22 cellular contexts compared by ENCODE assay signal in the genomic region with DNA sequence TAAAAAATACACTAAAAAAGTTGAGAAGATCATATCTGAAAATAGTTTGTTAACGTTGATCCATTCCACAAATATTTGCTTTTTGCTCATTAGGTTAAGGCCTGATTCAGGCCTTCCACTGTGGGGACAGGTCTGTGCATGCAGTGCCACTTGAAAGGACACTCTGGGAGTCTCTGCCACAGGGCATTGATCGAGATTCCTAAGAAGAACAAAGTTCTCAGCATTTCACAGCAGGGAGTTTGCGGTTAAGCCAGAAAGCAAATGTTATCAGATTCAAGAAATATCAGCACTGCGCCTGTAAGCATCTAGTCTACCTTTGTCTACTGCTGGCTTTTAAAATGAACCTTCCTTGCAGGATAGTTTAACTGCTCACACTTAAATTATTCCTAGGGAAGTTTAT.
DNase-seq lines count a peak whose midpoint lies in the region; ATAC-seq and TF ChIP-seq lines count a peak whose summit lies in the region.
"Had no signal": no experiment of that assay in that cellular context is flagged by ENCODE, and none has a peak within 500 bp of the region (broad histone marks: within the 10 kb centered on the region; RNA-seq: fewer than 3 reads in every experiment).

No MANE protein-coding gene starts in this region.

- H3K27ac Mint-ChIP-seq in T-helper 1 cell treated with Interleukin-12 subunit alpha and Interleukin-12 subunit beta and Interleukin-4 antibody, amounts not matched to agents 30 μg/mL and 1 μg/mL, for 36 hours, result no peak overlapping the region
- peak overlapping the region; percentile 34 for H3K27ac Mint-ChIP-seq in activated naive CD8-positive, alpha-beta T cell treated with anti-CD3 and anti-CD28 coated beads for 36 hours
- peak overlapping the region in 7 of 9 donors; percentile 67 to 91 (median 78) for H3K27ac Mint-ChIP-seq in naive thymus-derived CD4-positive, alpha-beta T cell

- no peaks in the 10 kb centered on the region for H3K9me3 Mint-ChIP-seq in T-helper 1 cell treated with Interleukin-12 subunit alpha and Interleukin-12 subunit beta and Interleukin-4 antibody, amounts not matched to agents 30 μg/mL and 1 μg/mL, for 36 hours
- no peaks in the 10 kb centered on the region for H3K9me3 Mint-ChIP-seq in activated naive CD8-positive, alpha-beta T cell treated with anti-CD3 and anti-CD28 coated beads for 36 hours
- H3K9me3 Mint-ChIP-seq in naive thymus-derived CD4-positive, alpha-beta T cell, result no peaks in the 10 kb centered on the region
- H3K9me3 Mint-ChIP-seq: nephron had no signal

- intact Hi-C loops in naive thymus-derived CD4-positive, alpha-beta T cell (cut with micrococcal nuclease), result loop anchor here (2.0 kb wide), 3 partner anchors 26 to 36 kb away; no protein-coding TSS in a partner anchor

- no peak overlapping the region for H3K4me3 ChIP-seq in HEK293 (ENCODE audit: low read depth, low read length)
- peak overlapping the region; percentile 32 for H3K4me3 ChIP-seq in naive thymus-derived CD4-positive, alpha-beta T cell (ENCODE audit: low read length)
- H3K4me3 ChIP-seq: lower lobe of right lung had no signal

- no peaks in the 10 kb centered on the region for H3K9me3 ChIP-seq in HEK293 (ENCODE audit: control insufficient read depth, insufficient read depth, low read depth, low read length)
- H3K9me3 ChIP-seq in naive thymus-derived CD4-positive, alpha-beta T cell (ENCODE audit: control insufficient read depth in 2 of 3, low read length in 3 of 3), result no peaks in the 10 kb centered on the region
- H3K9me3 ChIP-seq: lower lobe of right lung had no signal

- POLR2A ChIA-PET in HEK293 (lab: Yijun Ruan, JAX), result no interaction called here
- POLR2A ChIA-PET in naive thymus-derived CD4-positive, alpha-beta T cell (lab: Charles Lee), result no interaction called here

- H3K4me3 Mint-ChIP-seq in T-helper 1 cell treated with Interleukin-12 subunit alpha and Interleukin-12 subunit beta and Interleukin-4 antibody, amounts not matched to agents 30 μg/mL and 1 μg/mL, for 36 hours, result peak overlapping the region; percentile 54
- H3K4me3 Mint-ChIP-seq in activated naive CD8-positive, alpha-beta T cell treated with anti-CD3 and anti-CD28 coated beads for 36 hours, result peak overlapping the region; percentile 44
- peak overlapping the region in 8 of 10 donors; percentile 10 to 83 (median 60) for H3K4me3 Mint-ChIP-seq in naive thymus-derived CD4-positive, alpha-beta T cell
- H3K4me3 Mint-ChIP-seq: nephron had no signal

- peaks cover 4% of the 10 kb centered on the region for H3K27me3 Mint-ChIP-seq in T-helper 1 cell treated with Interleukin-12 subunit alpha and Interleukin-12 subunit beta and Interleukin-4 antibody, amounts not matched to agents 30 μg/mL and 1 μg/mL, for 36 hours (ENCODE audit: low read depth)
- H3K27me3 Mint-ChIP-seq in activated naive CD8-positive, alpha-beta T cell treated with anti-CD3 and anti-CD28 coated beads for 36 hours, result peaks cover 4% of the 10 kb centered on the region
- no peaks in the 10 kb centered on the region for H3K27me3 Mint-ChIP-seq in naive thymus-derived CD4-positive, alpha-beta T cell

- H3K27me3 ChIP-seq in naive thymus-derived CD4-positive, alpha-beta T cell (ENCODE audit: control insufficient read depth in 2 of 2, insufficient read depth in 2 of 2, low read length in 2 of 2), result no peaks in the 10 kb centered on the region
- H3K27me3 ChIP-seq: brain microvascular endothelial cell had no signal

- no peak for TF ChIP-seq CTCF in HEK293 (tag by site-specific recombination; IDR thresholded peaks at IDR 0.05)

- peaks cover 2% of the 10 kb centered on the region for H3K36me3 Mint-ChIP-seq in T-helper 1 cell treated with Interleukin-12 subunit alpha and Interleukin-12 subunit beta and Interleukin-4 antibody, amounts not matched to agents 30 μg/mL and 1 μg/mL, for 36 hours (ENCODE audit: low read depth)
- H3K36me3 Mint-ChIP-seq in activated naive CD8-positive, alpha-beta T cell treated with anti-CD3 and anti-CD28 coated beads for 36 hours, result no peaks in the 10 kb centered on the region
- H3K36me3 Mint-ChIP-seq in naive thymus-derived CD4-positive, alpha-beta T cell, result peaks cover 0 to 2% (median 0%) of the 10 kb centered on the region in 5 donors

- no peaks in the 10 kb centered on the region for H3K4me1 ChIP-seq in HEK293 (ENCODE audit: control insufficient read depth, insufficient read depth, low read length)
- H3K4me1 ChIP-seq in naive thymus-derived CD4-positive, alpha-beta T cell (ENCODE audit: control insufficient read depth in 2 of 2, insufficient read depth in 2 of 2, low read length in 2 of 2), result peaks cover 13 to 17% of the 10 kb centered on the region in 2 donors
- H3K4me1 ChIP-seq: lower lobe of right lung had no signal

- H3K4me1 Mint-ChIP-seq in T-helper 1 cell treated with Interleukin-12 subunit alpha and Interleukin-12 subunit beta and Interleukin-4 antibody, amounts not matched to agents 30 μg/mL and 1 μg/mL, for 36 hours (ENCODE audit: low read depth), result peaks cover 16% of the 10 kb centered on the region
- H3K4me1 Mint-ChIP-seq in activated naive CD8-positive, alpha-beta T cell treated with anti-CD3 and anti-CD28 coated beads for 36 hours, result peaks cover 44% of the 10 kb centered on the region
- peaks cover 19 to 60% (median 36%) of the 10 kb centered on the region in 7 donors for H3K4me1 Mint-ChIP-seq in naive thymus-derived CD4-positive, alpha-beta T cell

- CTCF ChIA-PET in HEK293 (lab: Yijun Ruan, JAX), result no interaction called here
- CTCF ChIA-PET in naive thymus-derived CD4-positive, alpha-beta T cell (lab: Charles Lee), result no interaction called here

- no peaks in the 10 kb centered on the region for H3K36me3 ChIP-seq in HEK293 (ENCODE audit: control insufficient read depth in 2 of 2, insufficient read depth in 1 of 2, low read length in 2 of 2)
- H3K36me3 ChIP-seq in naive thymus-derived CD4-positive, alpha-beta T cell (ENCODE audit: control insufficient read depth in 2 of 3, insufficient read depth in 3 of 3, low read length in 3 of 3), result no peaks in the 10 kb centered on the region
- H3K36me3 ChIP-seq: brain microvascular endothelial cell, lower lobe of right lung had no signal

- no peak overlapping the region for H3K27ac ChIP-seq in HEK293 (ENCODE audit: extremely low read depth, low read depth, low read length)
- H3K27ac ChIP-seq in naive thymus-derived CD4-positive, alpha-beta T cell (ENCODE audit: low read depth, low read length), result peak overlapping the region; percentile 62
- H3K27ac ChIP-seq: brain microvascular endothelial cell, lower lobe of right lung had no signal

- DNase-seq in T-helper 1 cell (no peak), H4 (ENCODE audit: low spot score) (no peak)
- no peak for DNase-seq in activated naive CD8-positive, alpha-beta T cell treated with anti-CD3 and anti-CD28 coated beads for 36 hours
- no peak for DNase-seq in naive thymus-derived CD4-positive, alpha-beta T cell
- DNase-seq: activated CD4-positive, alpha-beta T cell treated with anti-CD3 and anti-CD28 coated beads for 48 hours; activated effector memory CD4-positive, alpha-beta T cell treated with anti-CD3 and anti-CD28 coated beads, Interleukin-2, amount 50 U/mL, for 16 hours; brain microvascular endothelial cell; C1 segment of cervical spinal cord; dermis blood vessel endothelial cell; erythroblast; GOT3; Kasumi-1; lower lobe of right lung; NCI-H1436; NCI-H226; Right ventricle myocardium superior; T-helper 9 cell had no signal

- no peak for ATAC-seq in naive thymus-derived CD4-positive, alpha-beta T cell
- ATAC-seq in GM19467 (IDR thresholded peaks at IDR 0.05; ENCODE audit: unreplicated experiment) (no peak), HG02571 (IDR thresholded peaks at IDR 0.05; ENCODE audit: unreplicated experiment) (no peak)
- ATAC-seq: lower lobe of right lung had no signal

TF ChIP-seq in HEK293, 187 proteins besides CTCF, POLR2A, EP300 and RAD21:
- TF ChIP-seq ZNF785 (tag by site-specific recombination; IDR thresholded peaks at IDR 0.05), result no peak
- peak; percentile 38; the same call in 1 of the 2 replicates for TF ChIP-seq ZNF121 (tag by site-specific recombination; IDR thresholded peaks at IDR 0.05)
- no peak for TF ChIP-seq ZNF133 (tag by site-specific recombination; IDR thresholded peaks at IDR 0.05)
- 0 out of 2 replicates have a peak, but pooled peaks have one; percentile 9 for TF ChIP-seq ZNF366 (tag by site-specific recombination; conservative IDR thresholded peaks at IDR 0.05)
- TF ChIP-seq SETDB1 (IDR thresholded peaks at IDR 0.05; ENCODE audit: insufficient read length, low read length), result no peak
- TF ChIP-seq, protein P1, sequence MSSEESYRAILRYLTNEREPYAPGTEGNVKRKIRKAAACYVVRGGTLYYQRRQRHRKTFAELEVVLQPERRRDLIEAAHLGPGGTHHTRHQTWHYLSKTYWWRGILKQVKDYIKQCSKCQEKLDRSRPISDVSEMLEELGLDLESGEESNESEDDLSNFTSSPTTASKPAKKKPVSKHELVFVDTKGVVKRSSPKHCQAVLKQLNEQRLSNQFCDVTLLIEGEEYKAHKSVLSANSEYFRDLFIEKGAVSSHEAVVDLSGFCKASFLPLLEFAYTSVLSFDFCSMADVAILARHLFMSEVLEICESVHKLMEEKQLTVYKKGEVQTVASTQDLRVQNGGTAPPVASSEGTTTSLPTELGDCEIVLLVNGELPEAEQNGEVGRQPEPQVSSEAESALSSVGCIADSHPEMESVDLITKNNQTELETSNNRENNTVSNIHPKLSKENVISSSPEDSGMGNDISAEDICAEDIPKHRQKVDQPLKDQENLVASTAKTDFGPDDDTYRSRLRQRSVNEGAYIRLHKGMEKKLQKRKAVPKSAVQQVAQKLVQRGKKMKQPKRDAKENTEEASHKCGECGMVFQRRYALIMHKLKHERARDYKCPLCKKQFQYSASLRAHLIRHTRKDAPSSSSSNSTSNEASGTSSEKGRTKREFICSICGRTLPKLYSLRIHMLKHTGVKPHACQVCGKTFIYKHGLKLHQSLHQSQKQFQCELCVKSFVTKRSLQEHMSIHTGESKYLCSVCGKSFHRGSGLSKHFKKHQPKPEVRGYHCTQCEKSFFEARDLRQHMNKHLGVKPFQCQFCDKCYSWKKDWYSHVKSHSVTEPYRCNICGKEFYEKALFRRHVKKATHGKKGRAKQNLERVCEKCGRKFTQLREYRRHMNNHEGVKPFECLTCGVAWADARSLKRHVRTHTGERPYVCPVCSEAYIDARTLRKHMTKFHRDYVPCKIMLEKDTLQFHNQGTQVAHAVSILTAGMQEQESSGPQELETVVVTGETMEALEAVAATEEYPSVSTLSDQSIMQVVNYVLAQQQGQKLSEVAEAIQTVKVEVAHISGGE (tag by site-specific recombination; conservative IDR thresholded peaks at IDR 0.05; ENCODE audit: low read depth), result no peak
- TF ChIP-seq ZIC2 (tag by site-specific recombination; IDR thresholded peaks at IDR 0.05), result peak; percentile 46
- no peak for TF ChIP-seq GLI4 (tag by site-specific recombination; IDR thresholded peaks at IDR 0.05)
- TF ChIP-seq BCL11A (tag by site-specific recombination; IDR thresholded peaks at IDR 0.05; ENCODE audit: low read depth), result no peak
